In genomic region chr6:134235937-134236751, GRCh38 we compare ENCODE assay signal across 1 cellular context.
TF ChIP-seq lines count a peak whose summit lies in the region.

No MANE protein-coding gene starts in this region.

TF ChIP-seq in GM12878, 131 proteins besides CTCF, POLR2A, EP300 and RAD21 (continued from another document and continues in another):
- TF ChIP-seq SKIL (IDR thresholded peaks at IDR 0.05; ENCODE audit: low read depth, poor library complexity, severe bottlenecking) (peak; percentile 73), NBN (IDR thresholded peaks at IDR 0.05) (0 out of 2 replicates have a peak, but pooled peaks have one; percentile 33), BCLAF1 (IDR thresholded peaks at IDR 0.05) (no peak), CREM (IDR thresholded peaks at IDR 0.05; ENCODE audit: low read depth) (peak; percentile 59; the same call in 1 of the 2 replicates), CREB1 (IDR thresholded peaks at IDR 0.05; ENCODE audit: low read depth) (0 out of 2 replicates have a peak, but pooled peaks have one; percentile 24), KDM1A (IDR thresholded peaks at IDR 0.05; ENCODE audit: borderline replicate concordance) (no peak), CHD1 (IDR thresholded peaks at IDR 0.05; ENCODE audit: low read depth, low read length) (no peak), KAT2A (conservative IDR thresholded peaks at IDR 0.05; ENCODE audit: control insufficient read depth, low read depth, low read length) (no peak), GABPA (IDR thresholded peaks at IDR 0.05; ENCODE audit: low read depth) (peak; percentile 64), PKNOX1 (IDR thresholded peaks at IDR 0.05) (no peak), SMC3 (IDR thresholded peaks at IDR 0.05; ENCODE audit: borderline replicate concordance, low read length) (no peak; the same call in 1 of the 2 replicates), STAT1 (conservative IDR thresholded peaks at IDR 0.05) (no peak), ZZZ3 (IDR thresholded peaks at IDR 0.05; ENCODE audit: control insufficient read depth, insufficient read length, low read depth) (no peak), EGR1 (IDR thresholded peaks at IDR 0.05; ENCODE audit: borderline replicate concordance in 1 of 2, low read depth in 2 of 2, low read length in 2 of 2) (no peak), BHLHE40 (IDR thresholded peaks at IDR 0.05; ENCODE audit: borderline replicate concordance in 1 of 2, low read depth in 2 of 2, low read length in 1 of 2) (peak in 1 of 2 experiments; percentile 68; a peak in 3 of 4 replicates), SMARCA5 (IDR thresholded peaks at IDR 0.05) (peak; percentile 83), RFX5 (IDR thresholded peaks at IDR 0.05; ENCODE audit: low read depth, low read length) (no peak), MXI1 (IDR thresholded peaks at IDR 0.05; ENCODE audit: low read depth, low read length) (no peak), RAD51 (IDR thresholded peaks at IDR 0.05) (peak; percentile 19), CHD2 (IDR thresholded peaks at IDR 0.05; ENCODE audit: borderline replicate concordance, low read depth, low read length) (0 out of 2 replicates have a peak, but pooled peaks have one; percentile 12), BMI1 (IDR thresholded peaks at IDR 0.05; ENCODE audit: borderline replicate concordance) (peak; percentile 54; the same call in 1 of the 2 replicates), TAF1 (IDR thresholded peaks at IDR 0.05; ENCODE audit: borderline replicate concordance, low read depth, low read length) (no peak), ZNF274 (IDR thresholded peaks at IDR 0.05; ENCODE audit: insufficient read depth, insufficient read length) (no peak), EZH2 (IDR thresholded peaks at IDR 0.05; ENCODE audit: borderline replicate concordance, control insufficient read depth, low read depth, low read length) (no peak), BACH1 (IDR thresholded peaks at IDR 0.05; ENCODE audit: borderline replicate concordance) (no peak; the same call in 1 of the 2 replicates), FOS (IDR thresholded peaks at IDR 0.05; ENCODE audit: borderline replicate concordance, extremely low read depth, insufficient read length) (no peak), PML (IDR thresholded peaks at IDR 0.05; ENCODE audit: low read length) (peak; percentile 77; the same call in 1 of the 2 replicates), CBX5 (IDR thresholded peaks at IDR 0.05; ENCODE audit: low read depth) (peak; percentile 75; the same call in 1 of the 2 replicates), FOXM1 (IDR thresholded peaks at IDR 0.05; ENCODE audit: low read depth, low read length) (peak; percentile 92), TCF12 (IDR thresholded peaks at IDR 0.05; ENCODE audit: low read depth, low read length) (no peak), ESRRA (IDR thresholded peaks at IDR 0.05; ENCODE audit: low read length) (no peak), GATAD2B (conservative IDR thresholded peaks at IDR 0.05; ENCODE audit: low read depth) (no peak), ZNF207 (IDR thresholded peaks at IDR 0.05; ENCODE audit: borderline replicate concordance) (no peak), ETV6 (conservative IDR thresholded peaks at IDR 0.05 in 1 of 2, IDR thresholded peaks at IDR 0.05 in 1 of 2; ENCODE audit: borderline replicate concordance in 1 of 2, low read depth in 1 of 2) (peak in 1 of 2 experiments; percentile 88; a peak in 2 of 4 replicates), MAX (IDR thresholded peaks at IDR 0.05; ENCODE audit: low read depth, low read length) (no peak), ZNF687 (IDR thresholded peaks at IDR 0.05) (no peak), ZBED1 (IDR thresholded peaks at IDR 0.05; ENCODE audit: borderline replicate concordance) (0 out of 2 replicates have a peak, but pooled peaks have one; percentile 45), NKRF (conservative IDR thresholded peaks at IDR 0.05) (peak; percentile 57), NRF1 (conservative IDR thresholded peaks at IDR 0.05; ENCODE audit: low read depth, low read length) (no peak), LARP7 (IDR thresholded peaks at IDR 0.05) (no peak), STAT3 (IDR thresholded peaks at IDR 0.05; ENCODE audit: low read depth, low read length) (no peak; the same call in 1 of the 2 replicates), ZNF592 (IDR thresholded peaks at IDR 0.05) (no peak), NR2C2 (IDR thresholded peaks at IDR 0.05; ENCODE audit: borderline replicate concordance, control insufficient read depth, insufficient read length, low read depth) (no peak), SRF (IDR thresholded peaks at IDR 0.05; ENCODE audit: low read depth in 2 of 2, low read length in 2 of 2) (no peak), ELK1 (IDR thresholded peaks at IDR 0.05; ENCODE audit: low read depth, low read length) (no peak)
